ENCODE assay signal across 27 cellular contexts in genomic region chr12:62305778-62306177, GRCh38.
"Had no signal": no experiment of that assay in that cellular context is flagged by ENCODE, and none has a peak within 500 bp of the region (broad histone marks: within the 10 kb centered on the region; RNA-seq: fewer than 3 reads in every experiment).

No MANE protein-coding gene starts in this region.

- DNase-seq: activated CD4-positive, alpha-beta memory T cell treated with anti-CD3 and anti-CD28 coated beads for 36 hours; activated CD4-positive, alpha-beta T cell treated with anti-CD3 and anti-CD28 coated beads for 1 hour; activated CD4-positive, alpha-beta T cell treated with anti-CD3 and anti-CD28 coated beads for 48 hours; activated CD8-positive, alpha-beta memory T cell treated with anti-CD3 and anti-CD28 coated beads for 24 hours; activated gamma-delta T cell; activated naive CD4-positive, alpha-beta T cell treated with Interleukin-2 at 50 U/mL for 16 hours; activated naive CD8-positive, alpha-beta T cell treated with anti-CD3 and anti-CD28 coated beads for 36 hours; activated naive CD8-positive, alpha-beta T cell treated with anti-CD3 and anti-CD28 coated beads, Interleukin-2, amount 50 U/mL, for 24 hours; activated T-cell treated with anti-CD3 and anti-CD28 coated beads, Interleukin-2, amount 50 U/mL, for 4 hours; adrenal gland; amygdala; aorta; body of pancreas; caudate nucleus; cortex of kidney; dermis blood vessel endothelial cell; effector CD4-positive, alpha-beta T cell; effector memory CD8-positive, alpha-beta T cell; foreskin keratinocyte; gastrocnemius medialis; glutamatergic neuron; heart left ventricle; T-helper 2 cell had no signal

- H3K27me3 Mint-ChIP-seq: activated CD4-positive, alpha-beta memory T cell treated with anti-CD3 and anti-CD28 coated beads for 36 hours; activated naive CD4-positive, alpha-beta T cell treated with anti-CD3 and anti-CD28 coated beads, Interleukin-2, amount 50 U/mL, for 24 hours; activated naive CD8-positive, alpha-beta T cell treated with anti-CD3 and anti-CD28 coated beads for 36 hours; activated naive CD8-positive, alpha-beta T cell treated with anti-CD3 and anti-CD28 coated beads, Interleukin-2, amount 50 U/mL, for 24 hours; effector memory CD8-positive, alpha-beta T cell had no signal

- H3K4me1 ChIP-seq: body of pancreas, foreskin keratinocyte had no signal

- ATAC-seq: activated T-cell treated with anti-CD3 and anti-CD28 coated beads, Interleukin-2, amount 50 U/mL, for 4 hours; body of pancreas; effector memory CD8-positive, alpha-beta T cell; foreskin keratinocyte; gastrocnemius medialis; heart left ventricle had no signal

- H3K27ac ChIP-seq: adrenal gland, body of pancreas, esophagus muscularis mucosa, foreskin keratinocyte, gastrocnemius medialis, heart left ventricle had no signal

- H3K4me3 Mint-ChIP-seq: activated CD4-positive, alpha-beta memory T cell treated with anti-CD3 and anti-CD28 coated beads for 36 hours; activated naive CD4-positive, alpha-beta T cell treated with anti-CD3 and anti-CD28 coated beads, Interleukin-2, amount 50 U/mL, for 24 hours; activated naive CD8-positive, alpha-beta T cell treated with anti-CD3 and anti-CD28 coated beads for 36 hours; activated naive CD8-positive, alpha-beta T cell treated with anti-CD3 and anti-CD28 coated beads, Interleukin-2, amount 50 U/mL, for 24 hours; activated T-cell treated with anti-CD3 and anti-CD28 coated beads, Interleukin-2, amount 50 U/mL, for 4 hours; activated T-helper 1 cell treated with anti-CD3 and anti-CD28 coated beads, Interleukin-12 subunit alpha, Interleukin-12 subunit beta, Interleukin-2, Interleukin-4 antibody, amounts not matched to agents 30 ng/mL and 10 ng/mL and 1 ng/mL, durations not matched to agents 14 hours and 24 hours and 36 hours; effector memory CD8-positive, alpha-beta T cell had no signal

- H3K27ac Mint-ChIP-seq: activated naive CD4-positive, alpha-beta T cell treated with anti-CD3 and anti-CD28 coated beads, Interleukin-2, amount 50 U/mL, for 24 hours; activated T-helper 1 cell treated with anti-CD3 and anti-CD28 coated beads, Interleukin-12 subunit alpha, Interleukin-12 subunit beta, Interleukin-2, Interleukin-4 antibody, amounts not matched to agents 30 ng/mL and 10 ng/mL and 1 ng/mL, durations not matched to agents 14 hours and 24 hours and 36 hours had no signal

- FAIRE-seq: colon had no signal

- H3K4me3 ChIP-seq: adrenal gland, body of pancreas, esophagus muscularis mucosa, gastrocnemius medialis, heart left ventricle had no signal

- H3K9me3 ChIP-seq: gastrocnemius medialis had no signal

- H3K27me3 ChIP-seq: adrenal gland, body of pancreas, esophagus muscularis mucosa, foreskin keratinocyte, gastrocnemius medialis, heart left ventricle had no signal
